Comparison of ENCODE assay signal across 8 cellular contexts in the genomic region with DNA sequence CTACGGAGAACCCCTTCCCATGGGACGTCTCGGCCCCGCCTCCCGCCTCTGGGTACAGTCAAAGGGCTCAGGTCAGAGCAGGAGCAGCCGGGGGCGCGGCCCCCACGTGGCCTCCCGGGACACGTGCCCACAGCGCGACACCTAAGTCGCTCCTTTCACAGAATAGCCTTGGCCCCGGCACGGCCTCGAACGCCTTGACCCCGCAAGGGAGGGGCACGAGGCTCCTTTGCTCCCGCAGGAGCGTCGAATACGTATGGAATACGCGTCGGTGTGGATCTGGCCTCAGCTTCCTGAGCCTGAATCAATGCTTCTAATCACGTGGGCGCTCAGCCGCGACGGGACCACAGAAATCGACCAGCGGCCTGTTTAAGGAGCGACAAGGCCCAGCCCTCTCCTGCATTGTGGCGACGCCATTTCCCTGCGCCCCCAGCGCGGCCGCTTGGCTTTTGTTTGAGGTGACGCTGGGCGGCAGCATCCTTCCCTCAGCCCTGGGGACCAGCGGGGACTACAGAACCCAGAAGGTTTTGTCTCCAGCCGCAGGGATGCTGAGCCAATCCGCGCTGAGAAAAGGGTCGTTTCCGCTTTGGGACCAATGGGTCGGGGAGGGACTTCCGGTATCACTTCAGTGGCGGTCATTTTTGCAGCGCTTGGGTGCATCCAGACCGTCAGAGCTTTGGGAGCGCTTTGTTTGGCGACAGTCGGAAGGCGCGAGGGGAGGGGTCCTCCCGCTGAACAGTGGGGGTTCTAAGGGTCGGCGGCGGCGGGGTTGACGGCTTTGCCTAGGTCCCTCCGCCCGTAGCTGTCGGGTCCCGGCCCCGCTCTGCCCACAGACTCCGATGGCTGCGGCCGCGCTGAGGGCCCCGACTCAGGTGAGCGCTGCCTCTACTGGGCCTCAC. TPM values are rescaled to one million over a fixed set of nuclear protein-coding genes. Genes with fewer than 3 reads are reported as not detected.
DNase-seq lines count a peak whose midpoint lies in the region; ATAC-seq lines count a peak whose summit lies in the region.

Gene ZIK1 (plus strand): TSS at position 625 of the 896 bp plus-strand sequence. CDS start 212 bp downstream, at position 837.

- peak; percentile 81 for ATAC-seq in HG02642 (IDR thresholded peaks at IDR 0.05; ENCODE audit: poor library complexity, unreplicated experiment)

- DNase-seq in GM04503 (ENCODE audit: low read depth) (peak; percentile 70), NCI-H345 (lab: John Stamatoyannopoulos, UW) (peak; percentile 93), epidermal melanocyte (ENCODE audit: insufficient read length, low spot score) (peak; percentile 97), mesenteric fat pad (ENCODE audit: low spot score) (peak; percentile 91), OCI-M2 (lab: John Stamatoyannopoulos, UW; ENCODE audit: unreplicated experiment) (no peak)
- peak; percentile 85 for DNase-seq in activated CD8-positive, alpha-beta memory T cell treated with anti-CD3 and anti-CD28 coated beads, Interleukin-2, amount 50 U/mL, for 48 hours
- DNase-seq in stimulated activated CD8-positive, alpha-beta memory T cell treated with anti-CD3 and anti-CD28 coated beads, Interleukin-12 subunit alpha, Interleukin-12 subunit beta, amount 100 ng/mL, for 1 hour (ENCODE audit: low read depth): peak; percentile 80

RNA-seq across cellular contexts. Expression of gene ZIK1, which starts in this region (rescaled TPM):
- 2.4 TPM for total RNA-seq in mesenteric fat pad
